ENCODE assay signal across 30 cellular contexts in the genomic region with DNA sequence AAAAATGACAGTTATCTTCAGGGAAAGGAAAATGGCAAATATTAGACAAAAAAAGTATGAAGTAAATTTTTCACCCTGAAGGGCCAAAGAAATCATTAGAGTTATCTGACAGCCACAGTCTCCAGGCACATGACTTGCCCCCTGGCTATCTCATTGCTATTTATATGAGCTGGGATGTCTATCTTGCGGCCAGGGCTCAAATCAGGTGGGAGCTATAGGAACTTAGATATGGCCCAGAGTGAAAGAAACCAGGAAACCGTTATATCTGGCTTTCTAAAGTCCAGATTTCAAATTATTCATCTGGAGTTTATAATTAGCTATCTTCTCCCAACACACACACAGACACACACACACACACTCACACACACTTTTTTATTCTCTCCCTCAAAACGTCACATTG.
"Had no signal": no experiment of that assay in that cellular context is flagged by ENCODE, and none has a peak within 500 bp of the region (broad histone marks: within the 10 kb centered on the region; RNA-seq: fewer than 3 reads in every experiment).

No MANE protein-coding gene starts in this region.

- H3K4me3 Mint-ChIP-seq: activated CD4-positive, alpha-beta T cell treated with anti-CD3 and anti-CD28 coated beads, Interleukin-2, amount 10 ng/mL, durations not matched to agents 24 days and 14 days; activated CD8-positive, alpha-beta T cell treated with anti-CD3 and anti-CD28 coated beads for 36 hours; activated naive CD4-positive, alpha-beta T cell treated with anti-CD3 and anti-CD28 coated beads, Interleukin-2, amount 50 U/mL, for 24 hours; activated naive CD8-positive, alpha-beta T cell treated with anti-CD3 and anti-CD28 coated beads, Interleukin-2, amount 10 ng/mL, durations not matched to agents 7 days and 5 days; activated T-cell treated with anti-CD3 and anti-CD28 coated beads, Interleukin-2, amount 50 U/mL, for 24 hours had no signal

- H3K36me3 ChIP-seq: ascending aorta, breast epithelium, MG63, Peyer's patch, WERI-Rb-1 had no signal

- H3K9me3 ChIP-seq: ascending aorta, breast epithelium, MG63, Peyer's patch had no signal

- H3K27ac Mint-ChIP-seq: activated CD4-positive, alpha-beta T cell treated with anti-CD3 and anti-CD28 coated beads, Interleukin-2, amount 10 ng/mL, durations not matched to agents 24 days and 14 days; activated CD8-positive, alpha-beta T cell treated with anti-CD3 and anti-CD28 coated beads for 36 hours; activated naive CD4-positive, alpha-beta T cell treated with anti-CD3 and anti-CD28 coated beads, Interleukin-2, amount 50 U/mL, for 24 hours; activated naive CD8-positive, alpha-beta T cell treated with anti-CD3 and anti-CD28 coated beads, Interleukin-2, amount 10 ng/mL, durations not matched to agents 7 days and 5 days; activated T-cell treated with anti-CD3 and anti-CD28 coated beads, Interleukin-2, amount 50 U/mL, for 24 hours; activated T-helper 2 cell treated with anti-CD3 and anti-CD28 coated beads, Interferon-gamma antibody, Interleukin-2, Interleukin-4, amounts not matched to agents 10 μg/mL and 5 μg/mL and 100 μg/mL, durations not matched to agents 14 hours and 24 hours and 36 hours had no signal

- H3K4me3 ChIP-seq: ascending aorta, breast epithelium, MG63, Peyer's patch had no signal

- H3K36me3 Mint-ChIP-seq: activated naive CD4-positive, alpha-beta T cell treated with anti-CD3 and anti-CD28 coated beads, Interleukin-2, amount 50 U/mL, for 24 hours; activated naive CD8-positive, alpha-beta T cell treated with anti-CD3 and anti-CD28 coated beads, Interleukin-2, amount 10 ng/mL, durations not matched to agents 7 days and 5 days had no signal

- FAIRE-seq: TTC549 had no signal

- H3K27ac ChIP-seq: ascending aorta, breast epithelium, Peyer's patch, WERI-Rb-1 had no signal

- H3K4me1 Mint-ChIP-seq: activated CD4-positive, alpha-beta T cell treated with anti-CD3 and anti-CD28 coated beads, Interleukin-2, amount 10 ng/mL, durations not matched to agents 24 days and 14 days; activated naive CD4-positive, alpha-beta T cell treated with anti-CD3 and anti-CD28 coated beads, Interleukin-2, amount 50 U/mL, for 24 hours; activated naive CD8-positive, alpha-beta T cell treated with anti-CD3 and anti-CD28 coated beads, Interleukin-2, amount 10 ng/mL, durations not matched to agents 7 days and 5 days had no signal

- H3K9me3 Mint-ChIP-seq: activated CD4-positive, alpha-beta T cell treated with anti-CD3 and anti-CD28 coated beads, Interleukin-2, amount 10 ng/mL, durations not matched to agents 24 days and 14 days; activated CD8-positive, alpha-beta T cell treated with anti-CD3 and anti-CD28 coated beads for 36 hours; activated naive CD4-positive, alpha-beta T cell treated with anti-CD3 and anti-CD28 coated beads, Interleukin-2, amount 50 U/mL, for 24 hours; activated naive CD8-positive, alpha-beta T cell treated with anti-CD3 and anti-CD28 coated beads, Interleukin-2, amount 10 ng/mL, durations not matched to agents 7 days and 5 days; activated T-cell treated with anti-CD3 and anti-CD28 coated beads, Interleukin-2, amount 50 U/mL, for 24 hours; activated T-helper 2 cell treated with anti-CD3 and anti-CD28 coated beads, Interferon-gamma antibody, Interleukin-2, Interleukin-4, amounts not matched to agents 10 μg/mL and 5 μg/mL and 100 μg/mL, durations not matched to agents 14 hours and 24 hours and 36 hours had no signal

- DNase-seq: activated CD4-positive, alpha-beta T cell treated with anti-CD3 and anti-CD28 coated beads, Interleukin-2, amount 10 ng/mL, durations not matched to agents 24 days and 14 days; activated CD4-positive, alpha-beta T cell treated with anti-CD3 and anti-CD28 coated beads, Interleukin-2, amount 50 U/mL, for 4 hours; activated CD8-positive, alpha-beta T cell treated with anti-CD3 and anti-CD28 coated beads for 36 hours; activated gamma-delta T cell; activated naive CD4-positive, alpha-beta T cell treated with Interleukin-2 at 50 U/mL for 16 hours; activated naive CD8-positive, alpha-beta T cell treated with anti-CD3 and anti-CD28 coated beads, Interleukin-2, amount 10 ng/mL, durations not matched to agents 7 days and 5 days; activated T-cell treated with anti-CD3 and anti-CD28 coated beads, Interleukin-2, amount 50 U/mL, for 24 hours; amygdala; caudate nucleus; cerebellar nuclear complex; Kasumi-1; KG1; MG63; MV-4-11; NCI-H1092; NCI-H1436 treated with DMSO at 0.1 percent for 48 hours; NCI-H187 treated with DMSO at 0.1 percent for 48 hours; NCI-H2081; NCI-H345; NCI-H524 treated with DMSO at 0.1 percent for 48 hours; PC-3; Peyer's patch; RPMI8226; SIG-M5; WERI-Rb-1 had no signal

- ATAC-seq: activated CD8-positive, alpha-beta T cell treated with anti-CD3 and anti-CD28 coated beads for 36 hours; PC-3 had no signal

- H3K4me1 ChIP-seq: ascending aorta, breast epithelium, Peyer's patch had no signal

- H3K27me3 ChIP-seq: ascending aorta, breast epithelium, Peyer's patch had no signal
